Comparison of ENCODE assay signal across 19 cellular contexts in genomic region chr19:40968065-40968464, GRCh38. TPM values are rescaled to one million over a fixed set of nuclear protein-coding genes. Genes with fewer than 3 reads are reported as not detected.
"Had no signal": no experiment of that assay in that cellular context is flagged by ENCODE, and none has a peak within 500 bp of the region (broad histone marks: within the 10 kb centered on the region; RNA-seq: fewer than 3 reads in every experiment).

No MANE protein-coding gene starts in this region.

RNA-seq across cellular contexts. Expression of gene CYP2B6, which starts 23.0 kb away (rescaled TPM):
- total RNA-seq: activated naive CD4-positive, alpha-beta T cell treated with anti-CD3 and anti-CD28 coated beads for 36 hours; activated naive CD4-positive, alpha-beta T cell treated with anti-CD3 and anti-CD28 coated beads, Interleukin-2, amount 50 U/mL, for 72 hours; activated naive CD8-positive, alpha-beta T cell treated with anti-CD3 and anti-CD28 coated beads for 36 hours; activated naive CD8-positive, alpha-beta T cell treated with anti-CD3 and anti-CD28 coated beads, Interleukin-2, amount 10 ng/mL, durations not matched to agents 7 days and 5 days; activated T-cell treated with anti-CD3 and anti-CD28 coated beads, Interleukin-2, amount 50 U/mL, for 72 hours; activated T-helper 1 cell treated with anti-CD3 and anti-CD28 coated beads, Interleukin-12 subunit alpha, Interleukin-12 subunit beta, Interleukin-2, Interleukin-4 antibody, amounts not matched to agents 30 ng/mL and 10 ng/mL and 1 ng/mL, durations not matched to agents 14 hours and 24 hours and 36 hours; activated T-helper 17 cell treated with anti-CD3 and anti-CD28 coated beads, Interleukin-2, amount 50 U/mL, for 72 hours; activated T-helper 2 cell treated with anti-CD3 and anti-CD28 coated beads, Interferon-gamma antibody, Interleukin-2, Interleukin-4, amounts not matched to agents 10 μg/mL and 5 μg/mL and 100 μg/mL, durations not matched to agents 14 hours and 24 hours and 36 hours; aorta; ascending aorta; astrocyte; body of pancreas; breast epithelium; bronchial epithelial cell; cardiac muscle cell; cardiac septum; cerebellum; chondrocyte had no signal
- polyA plus RNA-seq: adipose tissue, cardiac muscle cell had no signal
